25 cellular contexts compared by ENCODE assay signal in the genomic region with DNA sequence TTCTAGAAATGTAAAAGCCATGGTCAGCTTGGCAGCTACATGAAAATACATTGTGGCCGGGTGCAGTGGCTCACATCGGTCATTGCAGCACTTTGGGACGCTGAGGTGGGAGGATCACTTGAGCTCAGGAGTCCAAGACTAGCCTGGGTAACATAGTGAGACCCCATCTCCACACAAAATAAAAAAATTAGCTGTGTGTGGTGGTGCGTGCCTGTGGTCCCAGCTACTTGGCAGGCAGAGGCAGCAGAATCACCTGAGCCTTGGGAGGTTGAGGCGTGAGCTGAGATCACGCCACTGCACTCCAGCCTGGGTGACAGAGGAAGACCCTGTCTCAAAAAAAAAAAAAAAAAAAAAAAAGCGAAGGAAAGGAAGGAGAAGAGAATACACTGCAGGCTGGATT.
"Had no signal": no experiment of that assay in that cellular context is flagged by ENCODE, and none has a peak within 500 bp of the region (broad histone marks: within the 10 kb centered on the region; RNA-seq: fewer than 3 reads in every experiment).

No MANE protein-coding gene starts in this region.

- ATAC-seq: stimulated activated effector memory CD8-positive, alpha-beta T cell treated with anti-CD3 and anti-CD28 coated beads, Interleukin-12 subunit alpha, Interleukin-12 subunit beta, amount 100 ng/mL, for 72 hours; stimulated activated memory B cell treated with anti-CD40 and anti-IgM and Interleukin-4, amounts not matched to agents 10 μg/mL and 1 μg/mL and 100 μg/mL, for 72 hours; stimulated activated naive B cell treated with anti-CD40 and anti-IgM and Interleukin-4, amounts not matched to agents 10 μg/mL and 1 μg/mL and 100 μg/mL, for 72 hours; stimulated activated naive CD8-positive, alpha-beta T cell treated with anti-CD3 and anti-CD28 coated beads, Interleukin-15, amount 100 ng/mL, for 72 hours; stimulated activated naive CD8-positive, alpha-beta T cell treated with anti-CD3 and anti-CD28 coated beads, Interleukin-15, Interleukin-2, amounts not matched to agents 100 U/mL and 50 U/mL, for 24 hours; upper lobe of right lung had no signal

- DNase-seq: stimulated activated CD4-positive, alpha-beta T cell treated with anti-CD3 and anti-CD28 coated beads, Interleukin-2, amount 100 ng/mL, for 48 hours; stimulated activated CD4-positive, alpha-beta T cell treated with anti-CD3 and anti-CD28 coated beads, Interleukin-4, amount 100 ng/mL, for 1 hour; stimulated activated CD4-positive, alpha-beta T cell treated with anti-CD3 and anti-CD28 coated beads, Interleukin-4, amount 100 ng/mL, for 24 hours; stimulated activated CD4-positive, alpha-beta T cell treated with anti-CD3 and anti-CD28 coated beads, Interleukin-4, amount 100 ng/mL, for 4 hours; stimulated activated CD8-positive, alpha-beta memory T cell treated with anti-CD3 and anti-CD28 coated beads, Interleukin-4, amount 100 ng/mL, for 48 hours; stimulated activated naive B cell treated with anti-CD40 and anti-IgM and Interleukin-4, amounts not matched to agents 10 μg/mL and 1 μg/mL and 100 μg/mL, for 72 hours; stimulated activated naive CD4-positive, alpha-beta T cell; stimulated activated naive CD4-positive, alpha-beta T cell treated with Interleukin-2 at 50 U/mL for 16 hours; stimulated activated naive CD8-positive, alpha-beta T cell treated with anti-CD3 and anti-CD28 coated beads, Interleukin-15, amount 100 ng/mL, for 72 hours; stimulated activated naive CD8-positive, alpha-beta T cell treated with anti-CD3 and anti-CD28 coated beads, Interleukin-15, Interleukin-2, amounts not matched to agents 100 U/mL and 50 U/mL, for 24 hours; stomach; substantia nigra; testis; thyroid gland; tibial artery; transverse colon; trophoblast cell; upper lobe of left lung; upper lobe of right lung; uterus had no signal

- H3K27ac ChIP-seq: stomach, suprapubic skin, testis, thoracic aorta, tibial artery, tibial nerve, transverse colon, upper lobe of left lung, upper lobe of right lung, uterus had no signal

- H3K9me3 ChIP-seq: suprapubic skin, testis, thoracic aorta, thyroid gland, upper lobe of right lung, uterus had no signal

- H3K27me3 ChIP-seq: testis, thyroid gland, upper lobe of left lung, uterus had no signal

- H3K4me1 ChIP-seq: testis, tibial nerve, uterus had no signal

- H3K36me3 ChIP-seq: stomach, suprapubic skin, thoracic aorta, thyroid gland, tibial artery, tibial nerve, transverse colon, upper lobe of left lung, upper lobe of right lung, uterus had no signal

- H3K4me3 ChIP-seq: stomach, suprapubic skin, testis, thoracic aorta, thyroid gland, tibial artery, tibial nerve, transverse colon, upper lobe of left lung, upper lobe of right lung, uterus had no signal
